ENCODE assay signal across 1 cellular context in genomic region chr2:19021100-19021476, GRCh38.
TF ChIP-seq lines count a peak whose summit lies in the region.

No MANE protein-coding gene starts in this region.

TF ChIP-seq in HepG2, 621 proteins besides CTCF, POLR2A, EP300 and RAD21 (continued from another document):
- TF ChIP-seq ZNF710 (CRISPR knock-in tag; IDR thresholded peaks at IDR 0.05; ENCODE audit: borderline replicate concordance) (no peak), NR2F6 (IDR thresholded peaks at IDR 0.05) (no peak), NR2F6 (CRISPR knock-in tag; IDR thresholded peaks at IDR 0.05) (no peak), SRSF4 (IDR thresholded peaks at IDR 0.05; ENCODE audit: low read depth, low read length, poor library complexity, severe bottlenecking) (no peak), ZBTB21 (CRISPR knock-in tag; IDR thresholded peaks at IDR 0.05) (peak; percentile 89), ZNF678 (CRISPR knock-in tag; IDR thresholded peaks at IDR 0.05) (no peak), ZNF598 (CRISPR knock-in tag; IDR thresholded peaks at IDR 0.05; ENCODE audit: borderline replicate concordance) (no peak), ZFP36 (IDR thresholded peaks at IDR 0.05; ENCODE audit: borderline replicate concordance, low read depth, low read length, partially characterized antibody) (no peak), NAIF1 (CRISPR knock-in tag; IDR thresholded peaks at IDR 0.05; ENCODE audit: borderline replicate concordance) (no peak), CHD4 (IDR thresholded peaks at IDR 0.05; ENCODE audit: borderline replicate concordance, low read length) (no peak), GATAD1 (CRISPR knock-in tag; IDR thresholded peaks at IDR 0.05) (0 out of 2 replicates have a peak, but pooled peaks have one; percentile 3), PBX3 (CRISPR knock-in tag; IDR thresholded peaks at IDR 0.05; ENCODE audit: borderline replicate concordance) (no peak), ATM (IDR thresholded peaks at IDR 0.05; ENCODE audit: borderline replicate concordance) (no peak), ZNF644 (CRISPR knock-in tag; IDR thresholded peaks at IDR 0.05; ENCODE audit: low read depth) (peak; percentile 31; the same call in 1 of the 2 replicates), FOSL2 (CRISPR knock-in tag; IDR thresholded peaks at IDR 0.05) (peak; percentile 87), SALL2 (CRISPR knock-in tag; IDR thresholded peaks at IDR 0.05) (no peak), NONO (IDR thresholded peaks at IDR 0.05) (no peak), NONO (CRISPR knock-in tag; conservative IDR thresholded peaks at IDR 0.05) (no peak), ARNT (IDR thresholded peaks at IDR 0.05) (no peak), NFYB (CRISPR knock-in tag; IDR thresholded peaks at IDR 0.05) (no peak), PHF21A (CRISPR knock-in tag; IDR thresholded peaks at IDR 0.05) (0 out of 2 replicates have a peak, but pooled peaks have one; percentile 31), GTF3A (CRISPR knock-in tag; conservative IDR thresholded peaks at IDR 0.05) (no peak), FOXA1 (IDR thresholded peaks at IDR 0.05) (no peak), FOXA1 (CRISPR knock-in tag; IDR thresholded peaks at IDR 0.05) (peak; percentile 48), ZNF792 (CRISPR knock-in tag; IDR thresholded peaks at IDR 0.05) (0 out of 2 replicates have a peak, but pooled peaks have one; percentile 20), DMAP1 (CRISPR knock-in tag; IDR thresholded peaks at IDR 0.05) (no peak), KDM1A (CRISPR knock-in tag; IDR thresholded peaks at IDR 0.05) (no peak), POGZ (CRISPR knock-in tag; IDR thresholded peaks at IDR 0.05) (no peak), MYPOP (CRISPR knock-in tag; IDR thresholded peaks at IDR 0.05) (no peak), RARA (CRISPR knock-in tag; IDR thresholded peaks at IDR 0.05) (peak; percentile 30; the same call in 1 of the 2 replicates)
- TF ChIP-seq, protein P1, sequence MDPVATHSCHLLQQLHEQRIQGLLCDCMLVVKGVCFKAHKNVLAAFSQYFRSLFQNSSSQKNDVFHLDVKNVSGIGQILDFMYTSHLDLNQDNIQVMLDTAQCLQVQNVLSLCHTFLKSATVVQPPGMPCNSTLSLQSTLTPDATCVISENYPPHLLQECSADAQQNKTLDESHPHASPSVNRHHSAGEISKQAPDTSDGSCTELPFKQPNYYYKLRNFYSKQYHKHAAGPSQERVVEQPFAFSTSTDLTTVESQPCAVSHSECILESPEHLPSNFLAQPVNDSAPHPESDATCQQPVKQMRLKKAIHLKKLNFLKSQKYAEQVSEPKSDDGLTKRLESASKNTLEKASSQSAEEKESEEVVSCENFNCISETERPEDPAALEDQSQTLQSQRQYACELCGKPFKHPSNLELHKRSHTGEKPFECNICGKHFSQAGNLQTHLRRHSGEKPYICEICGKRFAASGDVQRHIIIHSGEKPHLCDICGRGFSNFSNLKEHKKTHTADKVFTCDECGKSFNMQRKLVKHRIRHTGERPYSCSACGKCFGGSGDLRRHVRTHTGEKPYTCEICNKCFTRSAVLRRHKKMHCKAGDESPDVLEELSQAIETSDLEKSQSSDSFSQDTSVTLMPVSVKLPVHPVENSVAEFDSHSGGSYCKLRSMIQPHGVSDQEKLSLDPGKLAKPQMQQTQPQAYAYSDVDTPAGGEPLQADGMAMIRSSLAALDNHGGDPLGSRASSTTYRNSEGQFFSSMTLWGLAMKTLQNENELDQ (CRISPR knock-in tag; IDR thresholded peaks at IDR 0.05; ENCODE audit: borderline replicate concordance) = no peak
- TF ChIP-seq, protein P2, sequence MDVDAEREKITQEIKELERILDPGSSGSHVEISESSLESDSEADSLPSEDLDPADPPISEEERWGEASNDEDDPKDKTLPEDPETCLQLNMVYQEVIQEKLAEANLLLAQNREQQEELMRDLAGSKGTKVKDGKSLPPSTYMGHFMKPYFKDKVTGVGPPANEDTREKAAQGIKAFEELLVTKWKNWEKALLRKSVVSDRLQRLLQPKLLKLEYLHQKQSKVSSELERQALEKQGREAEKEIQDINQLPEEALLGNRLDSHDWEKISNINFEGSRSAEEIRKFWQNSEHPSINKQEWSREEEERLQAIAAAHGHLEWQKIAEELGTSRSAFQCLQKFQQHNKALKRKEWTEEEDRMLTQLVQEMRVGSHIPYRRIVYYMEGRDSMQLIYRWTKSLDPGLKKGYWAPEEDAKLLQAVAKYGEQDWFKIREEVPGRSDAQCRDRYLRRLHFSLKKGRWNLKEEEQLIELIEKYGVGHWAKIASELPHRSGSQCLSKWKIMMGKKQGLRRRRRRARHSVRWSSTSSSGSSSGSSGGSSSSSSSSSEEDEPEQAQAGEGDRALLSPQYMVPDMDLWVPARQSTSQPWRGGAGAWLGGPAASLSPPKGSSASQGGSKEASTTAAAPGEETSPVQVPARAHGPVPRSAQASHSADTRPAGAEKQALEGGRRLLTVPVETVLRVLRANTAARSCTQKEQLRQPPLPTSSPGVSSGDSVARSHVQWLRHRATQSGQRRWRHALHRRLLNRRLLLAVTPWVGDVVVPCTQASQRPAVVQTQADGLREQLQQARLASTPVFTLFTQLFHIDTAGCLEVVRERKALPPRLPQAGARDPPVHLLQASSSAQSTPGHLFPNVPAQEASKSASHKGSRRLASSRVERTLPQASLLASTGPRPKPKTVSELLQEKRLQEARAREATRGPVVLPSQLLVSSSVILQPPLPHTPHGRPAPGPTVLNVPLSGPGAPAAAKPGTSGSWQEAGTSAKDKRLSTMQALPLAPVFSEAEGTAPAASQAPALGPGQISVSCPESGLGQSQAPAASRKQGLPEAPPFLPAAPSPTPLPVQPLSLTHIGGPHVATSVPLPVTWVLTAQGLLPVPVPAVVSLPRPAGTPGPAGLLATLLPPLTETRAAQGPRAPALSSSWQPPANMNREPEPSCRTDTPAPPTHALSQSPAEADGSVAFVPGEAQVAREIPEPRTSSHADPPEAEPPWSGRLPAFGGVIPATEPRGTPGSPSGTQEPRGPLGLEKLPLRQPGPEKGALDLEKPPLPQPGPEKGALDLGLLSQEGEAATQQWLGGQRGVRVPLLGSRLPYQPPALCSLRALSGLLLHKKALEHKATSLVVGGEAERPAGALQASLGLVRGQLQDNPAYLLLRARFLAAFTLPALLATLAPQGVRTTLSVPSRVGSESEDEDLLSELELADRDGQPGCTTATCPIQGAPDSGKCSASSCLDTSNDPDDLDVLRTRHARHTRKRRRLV (CRISPR knock-in tag; IDR thresholded peaks at IDR 0.05) = no peak
- TF ChIP-seq, protein P3, sequence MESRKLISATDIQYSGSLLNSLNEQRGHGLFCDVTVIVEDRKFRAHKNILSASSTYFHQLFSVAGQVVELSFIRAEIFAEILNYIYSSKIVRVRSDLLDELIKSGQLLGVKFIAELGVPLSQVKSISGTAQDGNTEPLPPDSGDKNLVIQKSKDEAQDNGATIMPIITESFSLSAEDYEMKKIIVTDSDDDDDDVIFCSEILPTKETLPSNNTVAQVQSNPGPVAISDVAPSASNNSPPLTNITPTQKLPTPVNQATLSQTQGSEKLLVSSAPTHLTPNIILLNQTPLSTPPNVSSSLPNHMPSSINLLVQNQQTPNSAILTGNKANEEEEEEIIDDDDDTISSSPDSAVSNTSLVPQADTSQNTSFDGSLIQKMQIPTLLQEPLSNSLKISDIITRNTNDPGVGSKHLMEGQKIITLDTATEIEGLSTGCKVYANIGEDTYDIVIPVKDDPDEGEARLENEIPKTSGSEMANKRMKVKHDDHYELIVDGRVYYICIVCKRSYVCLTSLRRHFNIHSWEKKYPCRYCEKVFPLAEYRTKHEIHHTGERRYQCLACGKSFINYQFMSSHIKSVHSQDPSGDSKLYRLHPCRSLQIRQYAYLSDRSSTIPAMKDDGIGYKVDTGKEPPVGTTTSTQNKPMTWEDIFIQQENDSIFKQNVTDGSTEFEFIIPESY (CRISPR knock-in tag; IDR thresholded peaks at IDR 0.05) = no peak
- TF ChIP-seq, protein P4, sequence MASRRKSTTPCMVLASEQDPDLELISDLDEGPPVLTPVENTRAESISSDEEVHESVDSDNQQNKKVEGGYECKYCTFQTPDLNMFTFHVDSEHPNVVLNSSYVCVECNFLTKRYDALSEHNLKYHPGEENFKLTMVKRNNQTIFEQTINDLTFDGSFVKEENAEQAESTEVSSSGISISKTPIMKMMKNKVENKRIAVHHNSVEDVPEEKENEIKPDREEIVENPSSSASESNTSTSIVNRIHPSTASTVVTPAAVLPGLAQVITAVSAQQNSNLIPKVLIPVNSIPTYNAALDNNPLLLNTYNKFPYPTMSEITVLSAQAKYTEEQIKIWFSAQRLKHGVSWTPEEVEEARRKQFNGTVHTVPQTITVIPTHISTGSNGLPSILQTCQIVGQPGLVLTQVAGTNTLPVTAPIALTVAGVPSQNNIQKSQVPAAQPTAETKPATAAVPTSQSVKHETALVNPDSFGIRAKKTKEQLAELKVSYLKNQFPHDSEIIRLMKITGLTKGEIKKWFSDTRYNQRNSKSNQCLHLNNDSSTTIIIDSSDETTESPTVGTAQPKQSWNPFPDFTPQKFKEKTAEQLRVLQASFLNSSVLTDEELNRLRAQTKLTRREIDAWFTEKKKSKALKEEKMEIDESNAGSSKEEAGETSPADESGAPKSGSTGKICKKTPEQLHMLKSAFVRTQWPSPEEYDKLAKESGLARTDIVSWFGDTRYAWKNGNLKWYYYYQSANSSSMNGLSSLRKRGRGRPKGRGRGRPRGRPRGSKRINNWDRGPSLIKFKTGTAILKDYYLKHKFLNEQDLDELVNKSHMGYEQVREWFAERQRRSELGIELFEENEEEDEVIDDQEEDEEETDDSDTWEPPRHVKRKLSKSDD (CRISPR knock-in tag; IDR thresholded peaks at IDR 0.05; ENCODE audit: low read depth) = 0 out of 2 replicates have a peak, but pooled peaks have one; percentile 25
- TF ChIP-seq, protein P5, sequence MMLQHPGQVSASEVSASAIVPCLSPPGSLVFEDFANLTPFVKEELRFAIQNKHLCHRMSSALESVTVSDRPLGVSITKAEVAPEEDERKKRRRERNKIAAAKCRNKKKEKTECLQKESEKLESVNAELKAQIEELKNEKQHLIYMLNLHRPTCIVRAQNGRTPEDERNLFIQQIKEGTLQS (CRISPR knock-in tag; IDR thresholded peaks at IDR 0.05) = peak; percentile 15; the same call in 1 of the 2 replicates
TF ChIP-seq in HepG2: peak in this region for 27.
